Comparison of ENCODE assay signal across 1 cellular context in the genomic region with DNA sequence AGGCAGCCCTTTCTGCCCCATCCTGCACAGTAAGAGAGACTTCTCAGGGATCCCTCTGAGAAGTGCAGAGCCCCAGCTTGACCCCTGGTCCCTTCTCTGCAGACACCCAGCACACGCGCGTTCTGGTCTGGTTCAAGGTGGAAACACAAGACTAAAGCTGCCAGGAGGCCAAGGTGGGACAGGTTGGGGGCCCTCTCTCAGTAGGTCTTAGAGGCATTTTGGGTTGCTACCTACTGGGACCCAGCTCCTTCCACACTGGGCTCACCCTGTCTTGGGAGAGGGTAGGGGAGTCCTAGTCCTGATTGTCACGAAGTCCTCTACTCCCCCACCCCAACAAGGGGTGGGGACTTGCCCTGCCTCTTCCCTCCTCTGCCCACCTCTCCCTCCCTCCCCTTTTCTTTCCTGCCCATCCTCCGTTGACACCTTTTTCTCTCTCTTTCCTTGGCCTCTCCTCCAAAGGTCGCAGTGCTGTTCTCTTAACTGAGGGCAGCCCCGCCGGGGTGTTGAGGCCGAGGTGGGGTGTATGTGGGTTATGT.
TF ChIP-seq lines count a peak whose summit lies in the region.

No MANE protein-coding gene starts in this region.

TF ChIP-seq in GM23338, 12 proteins besides CTCF, POLR2A, EP300 and RAD21:
- TF ChIP-seq STAT1 (IDR thresholded peaks at IDR 0.05; ENCODE audit: unreplicated experiment) (no peak), JUNB (IDR thresholded peaks at IDR 0.05; ENCODE audit: unreplicated experiment) (no peak), ZNF331 (CRISPR knock-in tag; IDR thresholded peaks at IDR 0.05; ENCODE audit: low read depth) (no peak), EZH2phosphoT487 (IDR thresholded peaks at IDR 0.05; ENCODE audit: unreplicated experiment) (no peak)
- TF ChIP-seq, protein P1, sequence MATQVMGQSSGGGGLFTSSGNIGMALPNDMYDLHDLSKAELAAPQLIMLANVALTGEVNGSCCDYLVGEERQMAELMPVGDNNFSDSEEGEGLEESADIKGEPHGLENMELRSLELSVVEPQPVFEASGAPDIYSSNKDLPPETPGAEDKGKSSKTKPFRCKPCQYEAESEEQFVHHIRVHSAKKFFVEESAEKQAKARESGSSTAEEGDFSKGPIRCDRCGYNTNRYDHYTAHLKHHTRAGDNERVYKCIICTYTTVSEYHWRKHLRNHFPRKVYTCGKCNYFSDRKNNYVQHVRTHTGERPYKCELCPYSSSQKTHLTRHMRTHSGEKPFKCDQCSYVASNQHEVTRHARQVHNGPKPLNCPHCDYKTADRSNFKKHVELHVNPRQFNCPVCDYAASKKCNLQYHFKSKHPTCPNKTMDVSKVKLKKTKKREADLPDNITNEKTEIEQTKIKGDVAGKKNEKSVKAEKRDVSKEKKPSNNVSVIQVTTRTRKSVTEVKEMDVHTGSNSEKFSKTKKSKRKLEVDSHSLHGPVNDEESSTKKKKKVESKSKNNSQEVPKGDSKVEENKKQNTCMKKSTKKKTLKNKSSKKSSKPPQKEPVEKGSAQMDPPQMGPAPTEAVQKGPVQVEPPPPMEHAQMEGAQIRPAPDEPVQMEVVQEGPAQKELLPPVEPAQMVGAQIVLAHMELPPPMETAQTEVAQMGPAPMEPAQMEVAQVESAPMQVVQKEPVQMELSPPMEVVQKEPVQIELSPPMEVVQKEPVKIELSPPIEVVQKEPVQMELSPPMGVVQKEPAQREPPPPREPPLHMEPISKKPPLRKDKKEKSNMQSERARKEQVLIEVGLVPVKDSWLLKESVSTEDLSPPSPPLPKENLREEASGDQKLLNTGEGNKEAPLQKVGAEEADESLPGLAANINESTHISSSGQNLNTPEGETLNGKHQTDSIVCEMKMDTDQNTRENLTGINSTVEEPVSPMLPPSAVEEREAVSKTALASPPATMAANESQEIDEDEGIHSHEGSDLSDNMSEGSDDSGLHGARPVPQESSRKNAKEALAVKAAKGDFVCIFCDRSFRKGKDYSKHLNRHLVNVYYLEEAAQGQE (IDR thresholded peaks at IDR 0.05; ENCODE audit: unreplicated experiment) = no peak
- TF ChIP-seq, protein P2, sequence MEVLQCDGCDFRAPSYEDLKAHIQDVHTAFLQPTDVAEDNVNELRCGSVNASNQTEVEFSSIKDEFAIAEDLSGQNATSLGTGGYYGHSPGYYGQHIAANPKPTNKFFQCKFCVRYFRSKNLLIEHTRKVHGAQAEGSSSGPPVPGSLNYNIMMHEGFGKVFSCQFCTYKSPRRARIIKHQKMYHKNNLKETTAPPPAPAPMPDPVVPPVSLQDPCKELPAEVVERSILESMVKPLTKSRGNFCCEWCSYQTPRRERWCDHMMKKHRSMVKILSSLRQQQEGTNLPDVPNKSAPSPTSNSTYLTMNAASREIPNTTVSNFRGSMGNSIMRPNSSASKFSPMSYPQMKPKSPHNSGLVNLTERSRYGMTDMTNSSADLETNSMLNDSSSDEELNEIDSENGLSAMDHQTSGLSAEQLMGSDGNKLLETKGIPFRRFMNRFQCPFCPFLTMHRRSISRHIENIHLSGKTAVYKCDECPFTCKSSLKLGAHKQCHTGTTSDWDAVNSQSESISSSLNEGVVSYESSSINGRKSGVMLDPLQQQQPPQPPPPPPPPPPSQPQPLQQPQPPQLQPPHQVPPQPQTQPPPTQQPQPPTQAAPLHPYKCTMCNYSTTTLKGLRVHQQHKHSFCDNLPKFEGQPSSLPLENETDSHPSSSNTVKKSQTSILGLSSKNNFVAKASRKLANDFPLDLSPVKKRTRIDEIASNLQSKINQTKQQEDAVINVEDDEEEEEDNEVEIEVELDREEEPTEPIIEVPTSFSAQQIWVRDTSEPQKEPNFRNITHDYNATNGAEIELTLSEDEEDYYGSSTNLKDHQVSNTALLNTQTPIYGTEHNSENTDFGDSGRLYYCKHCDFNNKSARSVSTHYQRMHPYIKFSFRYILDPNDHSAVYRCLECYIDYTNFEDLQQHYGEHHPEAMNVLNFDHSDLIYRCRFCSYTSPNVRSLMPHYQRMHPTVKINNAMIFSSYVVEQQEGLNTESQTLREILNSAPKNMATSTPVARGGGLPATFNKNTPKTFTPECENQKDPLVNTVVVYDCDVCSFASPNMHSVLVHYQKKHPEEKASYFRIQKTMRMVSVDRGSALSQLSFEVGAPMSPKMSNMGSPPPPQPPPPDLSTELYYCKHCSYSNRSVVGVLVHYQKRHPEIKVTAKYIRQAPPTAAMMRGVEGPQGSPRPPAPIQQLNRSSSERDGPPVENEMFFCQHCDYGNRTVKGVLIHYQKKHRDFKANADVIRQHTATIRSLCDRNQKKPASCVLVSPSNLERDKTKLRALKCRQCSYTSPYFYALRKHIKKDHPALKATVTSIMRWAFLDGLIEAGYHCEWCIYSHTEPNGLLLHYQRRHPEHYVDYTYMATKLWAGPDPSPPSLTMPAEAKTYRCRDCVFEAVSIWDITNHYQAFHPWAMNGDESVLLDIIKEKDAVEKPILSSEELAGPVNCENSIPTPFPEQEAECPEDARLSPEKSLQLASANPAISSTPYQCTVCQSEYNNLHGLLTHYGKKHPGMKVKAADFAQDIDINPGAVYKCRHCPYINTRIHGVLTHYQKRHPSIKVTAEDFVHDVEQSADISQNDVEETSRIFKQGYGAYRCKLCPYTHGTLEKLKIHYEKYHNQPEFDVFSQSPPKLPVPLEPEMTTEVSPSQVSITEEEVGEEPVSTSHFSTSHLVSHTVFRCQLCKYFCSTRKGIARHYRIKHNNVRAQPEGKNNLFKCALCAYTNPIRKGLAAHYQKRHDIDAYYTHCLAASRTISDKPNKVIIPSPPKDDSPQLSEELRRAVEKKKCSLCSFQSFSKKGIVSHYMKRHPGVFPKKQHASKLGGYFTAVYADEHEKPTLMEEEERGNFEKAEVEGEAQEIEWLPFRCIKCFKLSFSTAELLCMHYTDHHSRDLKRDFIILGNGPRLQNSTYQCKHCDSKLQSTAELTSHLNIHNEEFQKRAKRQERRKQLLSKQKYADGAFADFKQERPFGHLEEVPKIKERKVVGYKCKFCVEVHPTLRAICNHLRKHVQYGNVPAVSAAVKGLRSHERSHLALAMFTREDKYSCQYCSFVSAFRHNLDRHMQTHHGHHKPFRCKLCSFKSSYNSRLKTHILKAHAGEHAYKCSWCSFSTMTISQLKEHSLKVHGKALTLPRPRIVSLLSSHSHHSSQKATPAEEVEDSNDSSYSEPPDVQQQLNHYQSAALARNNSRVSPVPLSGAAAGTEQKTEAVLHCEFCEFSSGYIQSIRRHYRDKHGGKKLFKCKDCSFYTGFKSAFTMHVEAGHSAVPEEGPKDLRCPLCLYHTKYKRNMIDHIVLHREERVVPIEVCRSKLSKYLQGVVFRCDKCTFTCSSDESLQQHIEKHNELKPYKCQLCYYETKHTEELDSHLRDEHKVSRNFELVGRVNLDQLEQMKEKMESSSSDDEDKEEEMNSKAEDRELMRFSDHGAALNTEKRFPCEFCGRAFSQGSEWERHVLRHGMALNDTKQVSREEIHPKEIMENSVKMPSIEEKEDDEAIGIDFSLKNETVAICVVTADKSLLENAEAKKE (CRISPR knock-in tag; IDR thresholded peaks at IDR 0.05) = no peak
